ENCODE assay signal across 20 cellular contexts in the genomic region with DNA sequence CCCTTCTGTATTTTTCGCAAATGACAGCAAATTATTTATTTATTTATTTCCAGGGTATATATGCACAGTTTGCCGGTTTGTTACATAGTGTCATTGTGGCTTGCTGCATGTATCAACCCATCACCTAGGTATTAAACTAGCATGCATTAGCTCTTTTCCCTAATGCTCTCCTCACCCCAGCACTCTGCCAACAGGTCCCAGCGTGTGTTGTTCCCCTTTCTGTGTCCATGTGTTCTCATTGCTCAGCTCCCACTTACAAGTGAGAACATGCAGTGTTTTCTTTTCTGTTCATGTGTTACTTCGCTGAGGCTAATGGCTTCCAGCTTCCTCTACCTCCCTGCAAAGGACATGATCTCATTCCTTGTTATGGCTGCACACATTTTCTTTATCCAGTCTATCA.
DNase-seq lines count a peak whose midpoint lies in the region; ATAC-seq and TF ChIP-seq lines count a peak whose summit lies in the region.
"Had no signal": no experiment of that assay in that cellular context is flagged by ENCODE, and none has a peak within 500 bp of the region (broad histone marks: within the 10 kb centered on the region; RNA-seq: fewer than 3 reads in every experiment).

No MANE protein-coding gene starts in this region.

- H3K27me3 ChIP-seq in GM23338 (ENCODE audit: insufficient read depth) = no peaks in the 10 kb centered on the region

- H3K9me3 Mint-ChIP-seq in GM23338 (peaks cover 11% of the 10 kb centered on the region; the same call in 2 of the 3 replicates), progenitor cell of endocrine pancreas (ENCODE audit: low read depth) (peaks cover 25% of the 10 kb centered on the region)

- no peaks in the 10 kb centered on the region for H3F3A ChIP-seq in GM23338 (replicated peaks; ENCODE audit: low read depth)

- DNase-seq in GM23338 (ENCODE audit: low spot score) (no peak), epithelial cell of esophagus (ENCODE audit: low read depth) (peak; percentile 73), progenitor cell of endocrine pancreas (ENCODE audit: low spot score, unreplicated experiment) (no peak), GM03348 (ENCODE audit: low spot score) (no peak), SIG-M5 (lab: John Stamatoyannopoulos, UW) (no peak)
- DNase-seq in activated CD4-positive, alpha-beta T cell treated with anti-CD3 and anti-CD28 coated beads for 4 hours = no peak
- DNase-seq: H7; Kasumi-1; MG63; NCI-H1092 treated with DMSO at 0.1 percent for 48 hours; NCI-H1436 treated with DMSO at 0.1 percent for 48 hours; NCI-H1930; NCI-H2227 treated with DMSO at 0.1 percent for 48 hours; NCI-H510A; NCI-H774; NK-92 treated with Interleukin-12 subunit alpha and Interleukin-12 subunit beta, amount 100 ng/mL, for 24 hours; SK-N-SH had no signal

- no peaks in the 10 kb centered on the region for H4K20me1 ChIP-seq in GM23338 (replicated peaks; ENCODE audit: insufficient read depth)

- peak overlapping the region; percentile 86 for H2AFZ ChIP-seq in GM23338

- peaks cover 2% of the 10 kb centered on the region for H3K27me3 Mint-ChIP-seq in GM23338 (ENCODE audit: insufficient read depth, low read depth, poor library complexity)
- H3K27me3 Mint-ChIP-seq in progenitor cell of endocrine pancreas = no peaks in the 10 kb centered on the region

- no peaks in the 10 kb centered on the region for H3K36me3 ChIP-seq in GM23338 (ENCODE audit: insufficient read depth)
- H3K36me3 ChIP-seq: MG63 had no signal

- H3K9me2 ChIP-seq in GM23338 (ENCODE audit: insufficient read depth) = peaks cover 9% of the 10 kb centered on the region; the same call in 1 of the 2 replicates
- H3K9me2 ChIP-seq: SK-N-SH had no signal

- H3K27ac ChIP-seq in GM23338 (ENCODE audit: low read depth) = no peak overlapping the region
- H3K27ac ChIP-seq in VCaP = peak overlapping the region; percentile 68
- H3K27ac ChIP-seq: C4-2B, RWPE1 had no signal

- H3K4me3 ChIP-seq in GM23338 (peak overlapping the region; percentile 51), epithelial cell of esophagus (ENCODE audit: low read length) (no peak overlapping the region)
- H3K4me3 ChIP-seq: MG63 had no signal

- no peak; the same call in 2 of the 3 replicates for ATAC-seq in GM23338

- H3K36me3 Mint-ChIP-seq in GM23338 (ENCODE audit: low read depth) = peaks cover 6% of the 10 kb centered on the region; the same call in 2 of the 3 replicates
- H3K36me3 Mint-ChIP-seq in progenitor cell of endocrine pancreas (ENCODE audit: insufficient read depth) = no peaks in the 10 kb centered on the region

- no peak overlapping the region for H3K27ac Mint-ChIP-seq in GM23338
- no peak overlapping the region for H3K27ac Mint-ChIP-seq in progenitor cell of endocrine pancreas

- H3K4me1 Mint-ChIP-seq in GM23338 (peaks cover 9% of the 10 kb centered on the region; the same call in 2 of the 3 replicates), progenitor cell of endocrine pancreas (ENCODE audit: low read depth) (no peaks in the 10 kb centered on the region)

- TF ChIP-seq CTCF in GM23338 (conservative IDR thresholded peaks at IDR 0.05; ENCODE audit: low read depth in 2 of 2) (no peak), VCaP (conservative IDR thresholded peaks at IDR 0.05) (no peak), epithelial cell of esophagus (IDR thresholded peaks at IDR 0.05; ENCODE audit: insufficient read depth, low read depth, low read length, missing control alignments) (no peak), progenitor cell of endocrine pancreas (IDR thresholded peaks at IDR 0.05; ENCODE audit: unreplicated experiment) (no peak)

- peaks cover 7% of the 10 kb centered on the region; the same call in 1 of the 2 replicates for H3K79me2 ChIP-seq in GM23338 (replicated peaks; ENCODE audit: insufficient read depth)

- peaks cover 7% of the 10 kb centered on the region for H3K4me1 ChIP-seq in GM23338 (ENCODE audit: insufficient read depth)

- H3K4me3 Mint-ChIP-seq in GM23338 = peak overlapping the region; percentile 53
- peak overlapping the region; percentile 38 for H3K4me3 Mint-ChIP-seq in progenitor cell of endocrine pancreas (ENCODE audit: low read depth)

- H3K4me2 ChIP-seq in GM23338 = peak overlapping the region; percentile 75
- H3K4me2 ChIP-seq: SK-N-SH had no signal

TF ChIP-seq in GM23338, 12 proteins besides CTCF, POLR2A, EP300 and RAD21 (continues in another document):
- TF ChIP-seq EZH2 (IDR thresholded peaks at IDR 0.05; ENCODE audit: low read depth, unreplicated experiment) (no peak), STAT1 (IDR thresholded peaks at IDR 0.05; ENCODE audit: unreplicated experiment) (no peak), NANOG (IDR thresholded peaks at IDR 0.05; ENCODE audit: borderline replicate concordance) (no peak), ZNF462 (CRISPR knock-in tag; IDR thresholded peaks at IDR 0.05) (no peak)
